14 cellular contexts compared by ENCODE assay signal in the genomic region with DNA sequence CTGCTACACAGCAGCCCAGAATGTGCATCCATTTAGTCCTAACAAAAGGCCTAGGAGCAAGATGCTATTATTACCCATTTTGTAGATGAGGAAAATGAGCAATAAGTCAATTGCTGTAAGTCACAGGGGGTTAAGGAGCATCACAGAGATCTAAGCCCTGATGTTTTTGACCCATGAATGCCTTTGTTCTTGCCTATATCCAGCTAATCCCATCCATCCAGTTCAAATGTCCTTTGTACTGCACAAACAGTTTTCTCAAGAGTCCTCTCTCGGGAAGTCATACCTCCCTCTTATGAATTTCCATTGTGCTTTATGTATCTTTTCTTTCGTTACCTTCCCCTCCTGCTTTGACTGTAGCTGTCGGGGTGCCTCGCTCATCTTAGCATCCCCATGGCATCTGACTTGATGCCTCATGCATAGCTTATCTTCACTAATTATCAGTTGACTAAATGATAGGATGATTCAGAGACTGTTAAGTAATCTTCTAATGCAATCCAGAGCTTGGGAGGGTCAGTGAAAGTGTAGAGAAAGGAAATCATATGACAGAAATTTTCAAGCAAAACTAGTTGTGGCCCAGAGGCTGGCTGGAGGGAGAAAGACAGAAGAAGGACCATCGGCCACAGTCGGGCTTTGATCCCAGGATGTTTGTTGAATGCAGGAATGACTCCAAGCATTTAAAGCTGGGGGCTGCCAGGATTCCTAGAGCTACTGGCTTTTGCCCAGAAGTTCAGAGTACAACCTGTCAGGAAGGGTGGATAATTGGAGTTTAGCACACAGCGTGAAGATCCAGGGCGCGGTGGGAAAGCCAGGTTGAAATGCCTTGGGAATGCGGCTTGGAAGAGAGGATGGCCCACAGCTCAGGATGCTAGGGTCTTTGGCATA. TPM values are rescaled to one million over a fixed set of nuclear protein-coding genes. Genes with fewer than 3 reads are reported as not detected.
DNase-seq lines count a peak whose midpoint lies in the region; ATAC-seq, FAIRE-seq and TF ChIP-seq lines count a peak whose summit lies in the region.
"Had no signal": no experiment of that assay in that cellular context is flagged by ENCODE, and none has a peak within 500 bp of the region (broad histone marks: within the 10 kb centered on the region; RNA-seq: fewer than 3 reads in every experiment).

No MANE protein-coding gene starts in this region.

- no peak for TF ChIP-seq CTCF in RWPE2 (IDR thresholded peaks at IDR 0.05; ENCODE audit: poor library complexity, severe bottlenecking)
- TF ChIP-seq CTCF in fibroblast of villous mesenchyme (IDR thresholded peaks at IDR 0.05; ENCODE audit: insufficient read depth, low read depth, low read length), result no peak
- no peak for TF ChIP-seq CTCF in ascending aorta (IDR thresholded peaks at IDR 0.05)

- ATAC-seq in RWPE2 (ENCODE audit: low read depth) (peak; percentile 69), HG03565 (IDR thresholded peaks at IDR 0.05; ENCODE audit: unreplicated experiment) (no peak)

- H3K27me3 ChIP-seq in RWPE2 (ENCODE audit: insufficient read depth, poor library complexity, severe bottlenecking) (no peaks in the 10 kb centered on the region), ascending aorta (no peaks in the 10 kb centered on the region)
- H3K27me3 ChIP-seq: uterus had no signal

- H3K4me1 ChIP-seq in RWPE2 (ENCODE audit: insufficient read depth, poor library complexity, severe bottlenecking) (peaks cover 20% of the 10 kb centered on the region), ascending aorta (no peaks in the 10 kb centered on the region)
- H3K4me1 ChIP-seq: uterus had no signal

- no peak for FAIRE-seq in RCC 7860 (lab: Jason Lieb, UNC)
- FAIRE-seq: frontal cortex had no signal

- H3K27ac ChIP-seq in RWPE2 (ENCODE audit: poor library complexity, severe bottlenecking), result no peak overlapping the region
- H3K27ac ChIP-seq in ascending aorta, result no peak overlapping the region
- H3K27ac ChIP-seq: left ventricle myocardium inferior had no signal

- no peaks in the 10 kb centered on the region for H3K9me3 ChIP-seq in RWPE2 (ENCODE audit: severe bottlenecking)
- no peaks in the 10 kb centered on the region for H3K9me3 ChIP-seq in ascending aorta
- H3K9me3 ChIP-seq: left ventricle myocardium inferior, uterus had no signal

- no peak overlapping the region for H3K4me3 ChIP-seq in RWPE2 (ENCODE audit: severe bottlenecking)
- H3K4me3 ChIP-seq in fibroblast of villous mesenchyme (ENCODE audit: low read depth, low read length), result no peak overlapping the region
- H3K4me3 ChIP-seq in ascending aorta, result no peak overlapping the region
- H3K4me3 ChIP-seq: left ventricle myocardium inferior, uterus had no signal

- intact Hi-C loops in ascending aorta (cut with DNase I), result no loop called here

- H3K36me3 ChIP-seq in RWPE2 (ENCODE audit: low read depth), result peaks cover 7% of the 10 kb centered on the region; the same call in 1 of the 2 replicates
- H3K36me3 ChIP-seq in ascending aorta, result peaks cover 0 to 14% of the 10 kb centered on the region in 2 donors
- H3K36me3 ChIP-seq: uterus had no signal

- DNase-seq in GM03348 (ENCODE audit: low spot score) (peak; percentile 74), RWPE2 (ENCODE audit: low spot score) (no peak), fibroblast of villous mesenchyme (ENCODE audit: low read depth) (peak; percentile 84), renal cortical epithelial cell (ENCODE audit: low read depth) (peak; percentile 50), ascending aorta (ENCODE audit: low spot score in 2 of 2) (no peak), DMS 273 (lab: John Stamatoyannopoulos, UW; ENCODE audit: unreplicated experiment) (no peak), RCC 7860 (ENCODE audit: low spot score) (no peak)
- DNase-seq: DMS79; left ventricle myocardium inferior; NCI-H187; NK-92 treated with Interleukin-12 subunit alpha and Interleukin-12 subunit beta, amount 100 ng/mL, for 24 hours; uterus had no signal

RNA-seq across cellular contexts. Expression of a gene that starts 23.5 kb away (rescaled TPM):
- total RNA-seq in fibroblast of villous mesenchyme, result 14.7 and 24.2 TPM in 2 replicates
- total RNA-seq in renal cortical epithelial cell, result 44.8 and 47.3 TPM in 2 replicates
- 36.1 TPM for total RNA-seq in ascending aorta

RNA-seq across cellular contexts. Expression of a gene that starts 52.6 kb away (rescaled TPM):
- 37.7 and 41.5 TPM in 2 replicates for total RNA-seq in fibroblast of villous mesenchyme
- total RNA-seq in renal cortical epithelial cell, result 43.7 and 56.1 TPM in 2 replicates
- 16.3 TPM for total RNA-seq in ascending aorta

Comparison
In these comparisons a context has a peak if more than half of its experiments do, and no peak if none do; other contexts are left out.
1. DNase-seq: peak in GM03348 (single experiment), fibroblast of villous mesenchyme (single experiment) and renal cortical epithelial cell (single experiment); none in RWPE2 (single experiment), ascending aorta (0 of 2), DMS 273 (single experiment) and RCC 7860 (single experiment).